In the genomic region with DNA sequence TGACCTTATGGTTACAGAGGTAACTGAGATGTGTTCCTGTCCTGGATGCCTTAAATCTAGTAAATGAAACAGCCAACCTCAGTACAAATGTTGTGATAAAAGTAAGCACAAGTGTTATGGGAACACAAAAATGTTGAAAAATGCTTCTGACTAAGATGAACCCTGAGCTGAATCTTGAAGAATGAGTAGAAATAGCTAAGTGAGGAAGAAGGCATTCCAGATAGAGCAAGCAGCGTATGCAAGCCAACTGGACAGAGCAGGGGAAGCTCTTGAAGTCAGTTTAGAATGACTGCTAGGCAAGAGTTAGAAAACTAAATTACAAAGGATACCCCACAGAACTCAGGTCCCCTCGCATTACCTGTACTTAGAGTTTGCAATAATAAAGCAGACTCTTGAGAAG, we compare ENCODE assay signal across 12 cellular contexts. TPM values are rescaled to one million over a fixed set of nuclear protein-coding genes. Genes with fewer than 3 reads are reported as not detected.
DNase-seq lines count a peak whose midpoint lies in the region; ATAC-seq and TF ChIP-seq lines count a peak whose summit lies in the region.
"Had no signal": no experiment of that assay in that cellular context is flagged by ENCODE, and none has a peak within 500 bp of the region (broad histone marks: within the 10 kb centered on the region; RNA-seq: fewer than 3 reads in every experiment).

No MANE protein-coding gene starts in this region.

- H3K27ac ChIP-seq in sigmoid colon (peak overlapping the region in 3 of 4 donors; percentile 95 to 97 (median 96)), neural progenitor cell (no peak overlapping the region)
- H3K27ac ChIP-seq: cardiac muscle cell had no signal

- peak overlapping the region; percentile 16 for H3K27ac Mint-ChIP-seq in activated CD4-positive, alpha-beta T cell treated with anti-CD3 and anti-CD28 coated beads, Interleukin-2, amount 10 ng/mL, durations not matched to agents 24 days and 14 days
- H3K27ac Mint-ChIP-seq in chondrocyte (ENCODE audit: unreplicated experiment): peak overlapping the region; percentile 10
- no peak overlapping the region for H3K27ac Mint-ChIP-seq in neural progenitor cell

- H3K27me3 ChIP-seq in sigmoid colon (no peaks in the 10 kb centered on the region), neural progenitor cell (peaks cover 8% of the 10 kb centered on the region)
- H3K27me3 ChIP-seq: cardiac muscle cell had no signal

- H3K27me3 Mint-ChIP-seq in activated CD4-positive, alpha-beta T cell treated with anti-CD3 and anti-CD28 coated beads, Interleukin-2, amount 10 ng/mL, durations not matched to agents 24 days and 14 days: no peaks in the 10 kb centered on the region
- no peaks in the 10 kb centered on the region for H3K27me3 Mint-ChIP-seq in chondrocyte (ENCODE audit: low read depth)
- H3K27me3 Mint-ChIP-seq in neural progenitor cell (ENCODE audit: insufficient read depth, low read depth): peaks cover 6% of the 10 kb centered on the region

- TF ChIP-seq EP300 in sigmoid colon (IDR thresholded peaks at IDR 0.05): no peak

- H3K9me3 ChIP-seq in sigmoid colon: no peaks in the 10 kb centered on the region
- no peaks in the 10 kb centered on the region for H3K9me3 ChIP-seq in neural progenitor cell (ENCODE audit: low read depth)

- H3K4me1 ChIP-seq in sigmoid colon: peaks cover 0 to 38% (median 35%) of the 10 kb centered on the region in 4 donors
- H3K4me1 ChIP-seq in neural progenitor cell: peaks cover 10% of the 10 kb centered on the region

- H3K79me2 ChIP-seq in neural progenitor cell (ENCODE audit: low read depth): peaks cover 23% of the 10 kb centered on the region

- no peak overlapping the region for H2AFZ ChIP-seq in neural progenitor cell (replicated peaks)

- H3F3A ChIP-seq in neural progenitor cell (ENCODE audit: low read depth): peaks cover 6% of the 10 kb centered on the region

- no peak for TF ChIP-seq POLR2A in sigmoid colon (IDR thresholded peaks at IDR 0.05)

- peaks cover 12% of the 10 kb centered on the region for H4K20me1 ChIP-seq in neural progenitor cell (ENCODE audit: low read depth)

- WGBS in sigmoid colon, 2 donors: 89 to 92% methylated on average over 2 of the region's 2 CpGs

- intact Hi-C loops in activated CD4-positive, alpha-beta T cell treated with anti-CD3 and anti-CD28 coated beads, Interleukin-2, amount 10 ng/mL, durations not matched to agents 24 days and 14 days (cut with micrococcal nuclease): no loop called here
- intact Hi-C loops in sigmoid colon (cut with DNase I): loop anchor here (5.0 kb wide), 1 partner anchor 75 kb away; no protein-coding TSS in a partner anchor

- peaks cover 37% of the 10 kb centered on the region for H3K4me1 Mint-ChIP-seq in activated CD4-positive, alpha-beta T cell treated with anti-CD3 and anti-CD28 coated beads, Interleukin-2, amount 10 ng/mL, durations not matched to agents 24 days and 14 days
- H3K4me1 Mint-ChIP-seq in chondrocyte (ENCODE audit: low read depth) (peaks cover 30% of the 10 kb centered on the region), neural progenitor cell (peaks cover 15% of the 10 kb centered on the region)

- no peak overlapping the region for H3K4me3 ChIP-seq in sigmoid colon
- no peak overlapping the region for H3K4me3 ChIP-seq in neural progenitor cell

- no peak overlapping the region for H3K4me3 Mint-ChIP-seq in activated CD4-positive, alpha-beta T cell treated with anti-CD3 and anti-CD28 coated beads, Interleukin-2, amount 10 ng/mL, durations not matched to agents 24 days and 14 days
- H3K4me3 Mint-ChIP-seq in chondrocyte (ENCODE audit: unreplicated experiment): no peak overlapping the region
- H3K4me3 Mint-ChIP-seq in neural progenitor cell: no peak overlapping the region

- peaks cover 13% of the 10 kb centered on the region for H3K36me3 Mint-ChIP-seq in activated CD4-positive, alpha-beta T cell treated with anti-CD3 and anti-CD28 coated beads, Interleukin-2, amount 10 ng/mL, durations not matched to agents 24 days and 14 days (ENCODE audit: low read depth)
- peaks cover 2% of the 10 kb centered on the region for H3K36me3 Mint-ChIP-seq in chondrocyte (ENCODE audit: low read depth)
- H3K36me3 Mint-ChIP-seq in neural progenitor cell: peaks cover 2% of the 10 kb centered on the region

- TF ChIP-seq CTCF in chondrocyte (IDR thresholded peaks at IDR 0.05) (no peak), sigmoid colon (IDR thresholded peaks at IDR 0.05) (no peak), neural progenitor cell (IDR thresholded peaks at IDR 0.05) (no peak)

- no peak for DNase-seq in activated CD4-positive, alpha-beta T cell treated with anti-CD3 and anti-CD28 coated beads, Interleukin-2, amount 10 ng/mL, durations not matched to agents 24 days and 14 days
- DNase-seq in activated CD4-positive, alpha-beta T cell treated with anti-CD3 and anti-CD28 coated beads, Interleukin-2, amount 50 U/mL, for 1 hour: no peak
- DNase-seq in OCI-M1 (lab: John Stamatoyannopoulos, UW): peak; percentile 80
- DNase-seq in chondrocyte (ENCODE audit: low spot score): no peak
- no peak for DNase-seq in sigmoid colon
- no peak for DNase-seq in neural progenitor cell (ENCODE audit: low spot score)
- no peak for DNase-seq in NCI-H69 (lab: John Stamatoyannopoulos, UW)
- DNase-seq: NCI-H187 treated with DMSO at 0.1 percent for 48 hours; stimulated activated CD4-positive, alpha-beta T cell treated with anti-CD3 and anti-CD28 coated beads, Interleukin-4, amount 100 ng/mL, for 1 hour had no signal

- H3K36me3 ChIP-seq in sigmoid colon (peaks cover 0 to 14% (median 0%) of the 10 kb centered on the region in 4 donors), neural progenitor cell (no peaks in the 10 kb centered on the region)
- H3K36me3 ChIP-seq: cardiac muscle cell had no signal

- no peak overlapping the region for H3K9ac ChIP-seq in neural progenitor cell

- ATAC-seq in HG03442 (IDR thresholded peaks at IDR 0.05; ENCODE audit: unreplicated experiment): no peak
- ATAC-seq: esophagus mucosa had no signal

- H3K9me3 Mint-ChIP-seq in activated CD4-positive, alpha-beta T cell treated with anti-CD3 and anti-CD28 coated beads, Interleukin-2, amount 10 ng/mL, durations not matched to agents 24 days and 14 days: no peaks in the 10 kb centered on the region
- H3K9me3 Mint-ChIP-seq in chondrocyte (ENCODE audit: low read depth): no peaks in the 10 kb centered on the region
- no peaks in the 10 kb centered on the region for H3K9me3 Mint-ChIP-seq in neural progenitor cell

- H3K4me2 ChIP-seq in neural progenitor cell: no peak overlapping the region

RNA-seq across cellular contexts. Expression of gene FBXO9, which starts 2.1 kb away (rescaled TPM):
- total RNA-seq in activated CD4-positive, alpha-beta T cell treated with anti-CD3 and anti-CD28 coated beads, Interleukin-2, amount 10 ng/mL, durations not matched to agents 24 days and 14 days: 65.2 and 67.1 TPM in 2 replicates
- total RNA-seq in chondrocyte (72.5 to 84.4 TPM (median 78.8 TPM) in 3 replicates), sigmoid colon (10 to 100 TPM; 41.9 to 63.1 (median 53.0) TPM), neural progenitor cell (ENCODE audit: low replicate concordance) (26.7 and 50.8 TPM in 2 replicates)
- polyA plus RNA-seq in sigmoid colon: 10 to 100 TPM; 22.4 to 33.8 (median 29.4) TPM

RNA-seq across cellular contexts. Expression of gene CILK1, which starts 5.7 kb away (rescaled TPM):
- 10.2 TPM in 2 replicates for total RNA-seq in activated CD4-positive, alpha-beta T cell treated with anti-CD3 and anti-CD28 coated beads, Interleukin-2, amount 10 ng/mL, durations not matched to agents 24 days and 14 days
- 15.3 to 15.4 TPM (median 15.3 TPM) in 3 replicates for total RNA-seq in chondrocyte
- total RNA-seq in sigmoid colon: 10 to 100 TPM; 22.4 to 28.8 (median 23.9) TPM
- polyA plus RNA-seq in sigmoid colon: 1 to 10 TPM; 6.6 to 9.7 (median 7.3) TPM
- 11.5 and 17.5 TPM in 2 replicates for total RNA-seq in neural progenitor cell (ENCODE audit: low replicate concordance)
